Comparison of ENCODE assay signal across 18 cellular contexts in the genomic region with DNA sequence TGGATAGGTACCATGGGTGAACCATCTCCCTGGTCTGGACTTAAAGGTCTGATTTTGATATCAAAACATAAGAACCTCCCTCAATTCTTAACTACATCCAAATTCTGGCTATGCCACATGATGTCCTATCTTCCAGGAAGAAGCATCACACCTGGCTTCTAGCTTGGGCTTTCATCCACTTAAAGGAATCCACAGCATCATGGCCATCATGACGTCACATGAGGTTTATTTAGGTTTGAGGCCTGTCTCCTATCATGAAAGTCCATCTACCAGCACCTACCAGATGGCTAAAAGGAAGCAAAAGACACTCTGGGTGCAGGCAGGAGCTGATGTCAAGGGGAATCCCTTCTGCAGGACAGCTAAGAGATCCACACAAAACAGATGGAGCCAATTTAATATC. TPM values are rescaled to one million over a fixed set of nuclear protein-coding genes. Genes with fewer than 3 reads are reported as not detected.
DNase-seq lines count a peak whose midpoint lies in the region; ATAC-seq, FAIRE-seq and TF ChIP-seq lines count a peak whose summit lies in the region.
"Had no signal": no experiment of that assay in that cellular context is flagged by ENCODE, and none has a peak within 500 bp of the region (broad histone marks: within the 10 kb centered on the region; RNA-seq: fewer than 3 reads in every experiment).

No MANE protein-coding gene starts in this region.

- no peaks in the 10 kb centered on the region for H3K9me1 ChIP-seq in K562 (ENCODE audit: control insufficient read depth, insufficient read depth, low read length)

- intact Hi-C loops in K562 (cut with micrococcal nuclease): no loop called here

- DNase-seq in activated CD8-positive, alpha-beta memory T cell treated with anti-CD3 and anti-CD28 coated beads for 24 hours: peak; percentile 5
- DNase-seq in activated CD8-positive, alpha-beta memory T cell treated with anti-CD3 and anti-CD28 coated beads, Interleukin-2, amount 50 U/mL, for 4 hours: no peak
- no peak for DNase-seq in K562 (ENCODE audit: extremely low read depth in 1 of 4, low spot score in 3 of 4)
- no peak for DNase-seq in glutamatergic neuron
- DNase-seq in mucosa of gallbladder (ENCODE audit: low spot score): no peak
- no peak for DNase-seq in RCC 7860 (ENCODE audit: low spot score)
- no peak for DNase-seq in smooth muscle cell (lab: John Stamatoyannopoulos, UW; ENCODE audit: unreplicated experiment)
- DNase-seq: COR-L47, DMS153, EL, GDM1, GOT3, H9 had no signal

- H3K4me2 ChIP-seq in K562 (ENCODE audit: insufficient read depth, low read length) (no peak overlapping the region), smooth muscle cell (no peak overlapping the region)

- peaks cover 9% of the 10 kb centered on the region for H3K27me3 Mint-ChIP-seq in glutamatergic neuron (ENCODE audit: unreplicated experiment)

- H3F3A ChIP-seq in smooth muscle cell (ENCODE audit: low read depth): no peaks in the 10 kb centered on the region

- CTCF ChIA-PET in K562 (lab: Yijun Ruan, JAX; ENCODE audit: low intra/inter-chr PET ratio): no interaction called here

- H3K4me3 Mint-ChIP-seq in glutamatergic neuron (ENCODE audit: unreplicated experiment): no peak overlapping the region
- H3K4me3 Mint-ChIP-seq: CD14-positive monocyte; CD8-positive, alpha-beta T cell; H9 had no signal

- FAIRE-seq in K562 (lab: Jason Lieb, UNC) (no peak), RCC 7860 (lab: Jason Lieb, UNC) (no peak)
- FAIRE-seq: D721Med, GM12892 had no signal

- H3K36me3 Mint-ChIP-seq in glutamatergic neuron (ENCODE audit: unreplicated experiment): no peaks in the 10 kb centered on the region
- H3K36me3 Mint-ChIP-seq: CD14-positive monocyte; CD8-positive, alpha-beta T cell had no signal

- TF ChIP-seq POLR2A in K562 (conservative IDR thresholded peaks at IDR 0.05): no peak

- ATAC-seq in K562: no peak
- ATAC-seq: CD8-positive, alpha-beta T cell had no signal

- no peak for TF ChIP-seq EP300 in K562 (IDR thresholded peaks at IDR 0.05; ENCODE audit: low read length)

- TF ChIP-seq CTCF in K562 (IDR thresholded peaks at IDR 0.05 in 2 of 3, conservative IDR thresholded peaks at IDR 0.05 in 1 of 3; ENCODE audit: insufficient read depth in 2 of 3, low read depth in 1 of 3, low read length in 3 of 3): no peak
- no peak for TF ChIP-seq CTCF in glutamatergic neuron (IDR thresholded peaks at IDR 0.05; ENCODE audit: partially characterized antibody, unreplicated experiment)
- no peak for TF ChIP-seq CTCF in smooth muscle cell (IDR thresholded peaks at IDR 0.05; ENCODE audit: borderline replicate concordance, insufficient read depth, poor library complexity, severe bottlenecking)

- no peak for TF ChIP-seq RAD21 in K562 (CRISPR knock-in tag; conservative IDR thresholded peaks at IDR 0.05 in 1 of 2, IDR thresholded peaks at IDR 0.05 in 1 of 2)

- POLR2A ChIA-PET in K562 (lab: Yijun Ruan, JAX): interaction anchor here (1.0 kb wide), 1 partner anchor 11 kb away, joined by 3 read pairs; no protein-coding TSS in a partner anchor

- H3K27ac ChIP-seq in K562 (ENCODE audit: extremely low read depth, low read depth, low read length) (no peak overlapping the region), smooth muscle cell (ENCODE audit: low read depth) (no peak overlapping the region)
- H3K27ac ChIP-seq: 22Rv1 had no signal

- no peaks in the 10 kb centered on the region for H4K20me1 ChIP-seq in K562 (replicated peaks; ENCODE audit: control insufficient read depth, insufficient read depth, low read length)
- no peaks in the 10 kb centered on the region for H4K20me1 ChIP-seq in smooth muscle cell (ENCODE audit: low read depth)

- BruUV-seq in K562 (replicated peaks; lab: Mats Ljungman, UMichigan): no TSS peak

- no peak overlapping the region for H3K9ac ChIP-seq in K562 (ENCODE audit: insufficient read depth in 1 of 2, low read depth in 2 of 2, low read length in 2 of 2)
- H3K9ac ChIP-seq in smooth muscle cell (ENCODE audit: low read depth): no peak overlapping the region

- H3K9me3 Mint-ChIP-seq in glutamatergic neuron (ENCODE audit: unreplicated experiment): peaks cover 13% of the 10 kb centered on the region
- H3K9me3 Mint-ChIP-seq: CD8-positive, alpha-beta T cell; H9 had no signal

- H3K9me3 ChIP-seq in K562 (replicated peaks; ENCODE audit: control insufficient read depth, insufficient read depth, low read depth, low read length) (no peaks in the 10 kb centered on the region), smooth muscle cell (replicated peaks; ENCODE audit: low read depth) (no peaks in the 10 kb centered on the region)

- no peak overlapping the region for H3K4me3 ChIP-seq in K562
- H3K4me3 ChIP-seq in smooth muscle cell: no peak overlapping the region

- H2AFZ ChIP-seq in K562 (ENCODE audit: low read depth, low read length) (no peak overlapping the region), smooth muscle cell (ENCODE audit: low read depth) (no peak overlapping the region)

- H3K4me1 ChIP-seq in K562 (replicated peaks in 1 of 2; ENCODE audit: control insufficient read depth in 2 of 2, insufficient read depth in 2 of 2, low read length in 2 of 2) (no peaks in the 10 kb centered on the region), smooth muscle cell (ENCODE audit: low read depth) (no peaks in the 10 kb centered on the region)

- H3K79me2 ChIP-seq in K562 (ENCODE audit: control insufficient read depth, insufficient read depth, low read length): no peaks in the 10 kb centered on the region
- no peaks in the 10 kb centered on the region for H3K79me2 ChIP-seq in smooth muscle cell (ENCODE audit: low read depth)

- peaks cover 60% of the 10 kb centered on the region for H3K4me1 Mint-ChIP-seq in glutamatergic neuron (ENCODE audit: low read depth, unreplicated experiment)

- H3K27ac Mint-ChIP-seq in glutamatergic neuron (ENCODE audit: unreplicated experiment): peak overlapping the region; percentile 34
- H3K27ac Mint-ChIP-seq: CD14-positive monocyte; CD8-positive, alpha-beta T cell; H9 had no signal

- H3K27me3 ChIP-seq in K562 (ENCODE audit: control insufficient read depth in 2 of 2, insufficient read depth in 2 of 2, low read length in 2 of 2) (peaks cover 0 to 34% of the 10 kb centered on the region in 2 experiments; a peak in 3 of 5 replicates), smooth muscle cell (ENCODE audit: low read depth) (no peaks in the 10 kb centered on the region)

- H3K36me3 ChIP-seq in K562 (ENCODE audit: control insufficient read depth, insufficient read depth, low read length): no peaks in the 10 kb centered on the region
- no peaks in the 10 kb centered on the region for H3K36me3 ChIP-seq in smooth muscle cell (ENCODE audit: low read depth)

- in situ Hi-C loops in K562 (cut with MboI): no loop called here

- 0% methylated on average over 1 of the region's 1 CpG for WGBS in K562 (ENCODE audit: insufficient coverage, low coverage, missing lambda C conversion rate)
- 65% methylated on average over 1 of the region's 1 CpG for WGBS in smooth muscle cell (ENCODE audit: low lambda C conversion rate)

TF ChIP-seq in K562, 482 proteins besides CTCF, POLR2A, EP300 and RAD21:
- TF ChIP-seq CBX8 (IDR thresholded peaks at IDR 0.05; ENCODE audit: borderline replicate concordance, extremely low read depth, low read depth, low read length, poor library complexity, severe bottlenecking): no peak
- TF ChIP-seq ZNF551 (CRISPR knock-in tag; IDR thresholded peaks at IDR 0.05): no peak
- TF ChIP-seq ZNF212 (CRISPR knock-in tag; IDR thresholded peaks at IDR 0.05): no peak
- no peak for TF ChIP-seq ATF1 (CRISPR knock-in tag; IDR thresholded peaks at IDR 0.05)
- 0 out of 2 replicates have a peak, but pooled peaks have one; percentile 10 for TF ChIP-seq ATF1 (tag; IDR thresholded peaks at IDR 0.05)
- no peak for TF ChIP-seq PHB (CRISPR knock-in tag; IDR thresholded peaks at IDR 0.05)

RNA-seq across cellular contexts. Expression of gene GALNT18, which starts 47.4 kb away (rescaled TPM):
- 0.14 TPM in 1 of 2 replicates, not detected in the other for total RNA-seq in K562 (2011; cell fraction: chromatin; rRNA removed; ENCODE audit: low replicate concordance)
- total RNA-seq in K562 (2011; cell fraction: nucleolus; rRNA removed): not detected in 2 replicates
- not detected in 2 replicates for total RNA-seq in K562 (2011; cell fraction: nucleoplasm; rRNA removed)
- not detected in 2 replicates for total RNA-seq in K562 (2014; rRNA removed)
- not detected in 2 replicates for total RNA-seq in K562 (2014; rRNA removed; fragmentation: Illumina TruSeq; extraction: Trizol)
- total RNA-seq in K562 (2015; rRNA removed; fragmentation: Illumina TruSeq; extraction: Trizol): not detected in 2 replicates
- total RNA-seq in K562 (2021): 0.07 TPM in 1 of 2 replicates, not detected in the other
- polyA plus RNA-seq in K562 (2011; rRNA removed): 0.03 TPM in 1 of 2 replicates, not detected in the other
- polyA plus RNA-seq in K562 (2011; cell fraction: cytosol; rRNA removed): 0.16 TPM in 1 of 2 replicates, not detected in the other
- polyA plus RNA-seq in K562 (2011; cell fraction: nucleus; rRNA removed): 0.04 TPM in 2 replicates
- polyA plus RNA-seq in K562 (2012): 0.04 TPM in 2 replicates
- not detected in 2 replicates for polyA plus RNA-seq in K562 (2014; fragmentation: Illumina TruSeq; extraction: Trizol)
- polyA plus RNA-seq in K562 (2014; fragmentation: Nextera tagmentation; extraction: Ambion mirVana): not detected
- not detected in 2 replicates for polyA plus RNA-seq in K562 (2014; rRNA removed)
- not detected in 2 replicates for polyA minus RNA-seq in K562 (2011; rRNA and poly(A)+ RNA removed)
- polyA minus RNA-seq in K562 (2011; cell fraction: cytosol; rRNA and poly(A)+ RNA removed): not detected in 2 replicates
- polyA minus RNA-seq in K562 (2011; cell fraction: nucleus; rRNA and poly(A)+ RNA removed): 0.11 TPM in 1 of 2 replicates, not detected in the other
- total RNA-seq in glutamatergic neuron (ENCODE audit: unreplicated experiment): 76.9 TPM
- 20.0 TPM for total RNA-seq in mucosa of gallbladder
- 11.2 and 11.5 TPM in 2 replicates for total RNA-seq in smooth muscle cell
- polyA plus RNA-seq in smooth muscle cell: 16.3 and 16.6 TPM in 2 replicates
- total RNA-seq: CD8-positive, alpha-beta T cell had no signal
- polyA plus RNA-seq: CD14-positive monocyte had no signal

Comparison
In these comparisons a context has a peak if more than half of its experiments do, and no peak if none do; other contexts are left out.
1. RNA of gene GALNT18, which starts 47.4 kb away (total RNA-seq): 76.9 TPM in glutamatergic neuron (single experiment), 20.0 TPM in mucosa of gallbladder (single experiment) and 11.2 to 11.5 TPM in smooth muscle cell; 0.07 to 0.14 TPM in K562; every median in the first group is over 10 times any median in the second.